16 cellular contexts compared by ENCODE assay signal in the genomic region with DNA sequence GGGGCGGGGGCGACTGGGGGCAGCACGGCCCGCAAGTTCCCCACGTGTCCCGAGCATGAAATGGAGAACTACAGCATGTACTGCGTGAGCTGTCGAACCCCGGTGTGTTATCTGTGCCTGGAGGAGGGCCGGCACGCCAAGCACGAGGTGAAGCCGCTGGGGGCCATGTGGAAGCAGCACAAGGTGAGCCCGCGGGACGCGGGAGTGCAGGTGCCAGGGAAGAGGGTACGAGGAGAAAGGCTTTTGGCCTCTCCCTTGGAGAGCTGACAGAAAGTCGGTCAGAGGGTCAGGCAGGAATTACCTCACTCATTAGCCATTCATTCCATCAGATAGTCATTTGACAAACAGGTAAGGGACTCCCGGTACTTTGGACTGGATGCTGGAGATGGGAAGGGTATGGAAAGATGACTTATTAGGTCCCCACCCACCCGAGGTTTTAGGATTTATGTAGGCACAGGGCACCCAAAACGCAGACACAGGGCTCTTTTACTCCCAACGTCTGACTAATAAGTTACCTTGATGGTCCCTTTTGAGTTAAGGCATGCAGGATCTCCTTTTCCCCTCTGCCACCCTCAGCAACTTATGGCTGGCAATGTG. TPM values are rescaled to one million over a fixed set of nuclear protein-coding genes. Genes with fewer than 3 reads are reported as not detected.
"Had no signal": no experiment of that assay in that cellular context is flagged by ENCODE, and none has a peak within 500 bp of the region (broad histone marks: within the 10 kb centered on the region; RNA-seq: fewer than 3 reads in every experiment).

No MANE protein-coding gene starts in this region.

- H3K4me3 ChIP-seq: lung, testis had no signal

- H3K36me3 ChIP-seq: pancreas, sigmoid colon, spleen, stomach had no signal

- ATAC-seq: left colon; naive thymus-derived CD8-positive, alpha-beta T cell; pancreas had no signal

- H3K4me3 Mint-ChIP-seq: activated B cell treated with CpG ODN at 0.5 μM for 24 hours had no signal

- H3K27ac Mint-ChIP-seq: activated B cell treated with CpG ODN at 0.5 μM for 24 hours; naive thymus-derived CD8-positive, alpha-beta T cell had no signal

- H3K27ac ChIP-seq: pancreas, sigmoid colon, spleen, stomach, testis had no signal

- DNase-seq: activated B cell treated with CpG ODN at 0.5 μM for 24 hours; activated CD8-positive, alpha-beta memory T cell treated with anti-CD3 and anti-CD28 coated beads for 24 hours; activated gamma-delta T cell treated with Interleukin-2 at 50 U/mL for 16 hours; aorta; left colon; naive thymus-derived CD8-positive, alpha-beta T cell; sigmoid colon; spleen; stomach; testis had no signal

- H3K9me3 ChIP-seq: pancreas, sigmoid colon, spleen, stomach, testis had no signal

- H3K27me3 ChIP-seq: testis had no signal

- H3K9me3 Mint-ChIP-seq: activated B cell treated with CpG ODN at 0.5 μM for 24 hours had no signal

RNA-seq across cellular contexts. Expression of a gene that starts 2.1 kb away (rescaled TPM):
- total RNA-seq: activated B cell treated with CpG ODN at 0.5 μM for 24 hours; aorta; dermis microvascular lymphatic vessel endothelial cell; epithelial cell of proximal tubule; naive thymus-derived CD8-positive, alpha-beta T cell; T-helper 2 cell treated with Interferon-gamma antibody and Interleukin-4, amounts not matched to agents 100 ng/mL and 5 ng/mL, for 36 hours; ureter had no signal
- polyA plus RNA-seq: naive thymus-derived CD8-positive, alpha-beta T cell had no signal
